In genomic region chr12:52390739-52391617, GRCh38 we compare ENCODE assay signal across 8 cellular contexts. TPM values are rescaled to one million over a fixed set of nuclear protein-coding genes. Genes with fewer than 3 reads are reported as not detected.
A peak's percentile ranks its signal among the peaks of the same experiment; 100 is the strongest.
DNase-seq lines count a peak whose midpoint lies in the region; ATAC-seq, FAIRE-seq and TF ChIP-seq lines count a peak whose summit lies in the region.

No MANE protein-coding gene starts in this region.

- no peak for DNase-seq in GM13976 (ENCODE audit: low spot score)
- no peak for DNase-seq in right atrium auricular region (ENCODE audit: low spot score)
- peak; percentile 64 for DNase-seq in urothelium cell line (ENCODE audit: low spot score)
- no peak for DNase-seq in GF-D8 (lab: John Stamatoyannopoulos, UW)
- no peak for DNase-seq in NCI-H146 (lab: John Stamatoyannopoulos, UW)

- no peak for ATAC-seq in HG03457 (IDR thresholded peaks at IDR 0.05; ENCODE audit: unreplicated experiment)

- peak; percentile 90 for FAIRE-seq in urothelium cell line (lab: Jason Lieb, UNC)

- H3K36me3 ChIP-seq in right atrium auricular region, result no peaks in the 10 kb centered on the region

- peak; percentile 66 for TF ChIP-seq CTCF in 22Rv1 (IDR thresholded peaks at IDR 0.05)
- TF ChIP-seq CTCF in GM13976 (IDR thresholded peaks at IDR 0.05; ENCODE audit: borderline replicate concordance, control extremely low read depth, extremely low read depth, insufficient read depth, missing control alignments), result peak; percentile 6
- peak; percentile 52; the same call in 1 of the 2 replicates for TF ChIP-seq CTCF in WI38 (IDR thresholded peaks at IDR 0.05; ENCODE audit: low read depth, low read length)
- peak; percentile 20 to 59 for TF ChIP-seq CTCF in right atrium auricular region (IDR thresholded peaks at IDR 0.05)

- no peaks in the 10 kb centered on the region for H3K9me3 ChIP-seq in right atrium auricular region

- H3K4me3 ChIP-seq in WI38 (ENCODE audit: low read depth, low read length) (no peak overlapping the region), right atrium auricular region (no peak overlapping the region)

- H3K27me3 ChIP-seq in right atrium auricular region, result no peaks in the 10 kb centered on the region

- H3K27ac ChIP-seq in 22Rv1 (no peak overlapping the region), right atrium auricular region (no peak overlapping the region)

- in situ Hi-C loops in GM13976 (cut with MboI; ENCODE audit: low sequenced_read_pairs, unreplicated experiment), result no loop called here

- H3K4me1 ChIP-seq in right atrium auricular region, result no peaks in the 10 kb centered on the region

RNA-seq across cellular contexts. Expression of gene KRT84, which starts 5.5 kb away (rescaled TPM):
- under 1 TPM in 1 of 2 donors, not detected in 1; 0.28 TPM for total RNA-seq in right atrium auricular region

RNA-seq across cellular contexts. Expression of gene KRT82, which starts 15.2 kb away (rescaled TPM):
- not detected for total RNA-seq in right atrium auricular region

RNA-seq across cellular contexts. Expression of gene KRT85, which starts 23.7 kb away (rescaled TPM):
- not detected for total RNA-seq in right atrium auricular region

RNA-seq across cellular contexts. Expression of gene KRT75, which starts 43.2 kb away (rescaled TPM):
- total RNA-seq in right atrium auricular region, result not detected

Comparison
In these comparisons a context has a peak if more than half of its experiments do, and no peak if none do; other contexts are left out.
1. CTCF ChIP-seq: peak in every context shown above with its lines; median percentile 66 in 22Rv1; 52 in WI38; 40 in right atrium auricular region; 6 in GM13976.